1 cellular context compared by ENCODE assay signal in the genomic region with DNA sequence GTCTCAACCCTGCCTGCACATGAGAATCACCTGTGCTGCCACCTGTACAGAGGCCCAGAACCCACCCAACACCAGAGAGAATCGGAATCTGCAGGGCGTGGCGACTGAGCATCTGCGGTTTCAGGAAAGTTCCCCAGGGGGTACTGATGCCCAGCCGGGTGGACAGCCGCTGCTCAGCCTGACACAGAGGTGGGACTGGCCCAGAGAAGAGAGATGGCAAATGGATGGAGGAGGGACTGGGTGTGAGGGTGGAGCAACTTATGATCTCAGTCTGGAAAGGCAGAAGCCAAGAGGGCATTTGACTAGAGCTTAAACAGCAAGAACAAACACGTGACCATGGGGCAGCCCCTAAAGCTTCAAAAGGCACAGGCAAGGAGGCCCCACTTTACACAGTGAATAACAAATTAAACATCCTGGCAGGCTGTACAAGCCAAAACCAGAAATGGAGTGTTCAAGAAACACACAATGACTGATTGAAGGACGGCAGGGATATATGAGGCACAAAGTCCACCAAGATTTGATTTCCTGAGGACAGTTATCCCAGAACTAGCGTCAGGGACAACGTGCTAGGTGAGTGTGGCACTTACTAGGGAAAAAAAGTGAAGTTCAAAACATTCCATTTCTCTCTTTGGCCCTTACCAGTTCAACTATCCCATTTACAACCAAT.
TF ChIP-seq lines count a peak whose summit lies in the region.

No MANE protein-coding gene starts in this region.

TF ChIP-seq in HepG2, 621 proteins besides CTCF, POLR2A, EP300 and RAD21 (continued from another document and continues in another):
- TF ChIP-seq, protein P1, sequence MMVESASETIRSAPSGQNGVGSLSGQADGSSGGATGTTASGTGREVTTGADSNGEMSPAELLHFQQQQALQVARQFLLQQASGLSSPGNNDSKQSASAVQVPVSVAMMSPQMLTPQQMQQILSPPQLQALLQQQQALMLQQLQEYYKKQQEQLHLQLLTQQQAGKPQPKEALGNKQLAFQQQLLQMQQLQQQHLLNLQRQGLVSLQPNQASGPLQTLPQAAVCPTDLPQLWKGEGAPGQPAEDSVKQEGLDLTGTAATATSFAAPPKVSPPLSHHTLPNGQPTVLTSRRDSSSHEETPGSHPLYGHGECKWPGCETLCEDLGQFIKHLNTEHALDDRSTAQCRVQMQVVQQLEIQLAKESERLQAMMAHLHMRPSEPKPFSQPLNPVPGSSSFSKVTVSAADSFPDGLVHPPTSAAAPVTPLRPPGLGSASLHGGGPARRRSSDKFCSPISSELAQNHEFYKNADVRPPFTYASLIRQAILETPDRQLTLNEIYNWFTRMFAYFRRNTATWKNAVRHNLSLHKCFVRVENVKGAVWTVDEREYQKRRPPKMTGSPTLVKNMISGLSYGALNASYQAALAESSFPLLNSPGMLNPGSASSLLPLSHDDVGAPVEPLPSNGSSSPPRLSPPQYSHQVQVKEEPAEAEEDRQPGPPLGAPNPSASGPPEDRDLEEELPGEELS (CRISPR knock-in tag; IDR thresholded peaks at IDR 0.05): peak; percentile 81
- TF ChIP-seq CCDC6 (CRISPR knock-in tag; IDR thresholded peaks at IDR 0.05): no peak; the same call in 1 of the 2 replicates
- TF ChIP-seq POLR2AphosphoS5 (IDR thresholded peaks at IDR 0.05; ENCODE audit: low read depth, low read length): no peak
- no peak for TF ChIP-seq ZC3H13 (CRISPR knock-in tag; IDR thresholded peaks at IDR 0.05)
- no peak for TF ChIP-seq ATF1 (CRISPR knock-in tag; IDR thresholded peaks at IDR 0.05)
- TF ChIP-seq ZSCAN31 (CRISPR knock-in tag; IDR thresholded peaks at IDR 0.05; ENCODE audit: low read depth): no peak
- TF ChIP-seq, protein P2, sequence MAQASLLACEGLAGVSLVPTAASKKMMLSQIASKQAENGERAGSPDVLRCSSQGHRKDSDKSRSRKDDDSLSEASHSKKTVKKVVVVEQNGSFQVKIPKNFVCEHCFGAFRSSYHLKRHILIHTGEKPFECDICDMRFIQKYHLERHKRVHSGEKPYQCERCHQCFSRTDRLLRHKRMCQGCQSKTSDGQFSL (CRISPR knock-in tag; IDR thresholded peaks at IDR 0.05): no peak
- no peak for TF ChIP-seq POLR2AphosphoS2 (IDR thresholded peaks at IDR 0.05; ENCODE audit: low read depth, low read length)
- TF ChIP-seq SNRNP70 (IDR thresholded peaks at IDR 0.05; ENCODE audit: low read depth, low read length): no peak
- TF ChIP-seq MIER3 (CRISPR knock-in tag; IDR thresholded peaks at IDR 0.05; ENCODE audit: borderline replicate concordance): no peak
- no peak for TF ChIP-seq FOXK1 (CRISPR knock-in tag; IDR thresholded peaks at IDR 0.05; ENCODE audit: borderline replicate concordance, low read depth)
- TF ChIP-seq ZNF782 (CRISPR knock-in tag; IDR thresholded peaks at IDR 0.05; ENCODE audit: borderline replicate concordance): no peak
- TF ChIP-seq ZNF724P (CRISPR knock-in tag; IDR thresholded peaks at IDR 0.05; ENCODE audit: borderline replicate concordance): no peak
- no peak for TF ChIP-seq CHD2 (IDR thresholded peaks at IDR 0.05; ENCODE audit: low read depth, low read length)
- TF ChIP-seq ZNF224 (CRISPR knock-in tag; IDR thresholded peaks at IDR 0.05): no peak
- no peak for TF ChIP-seq ZNF703 (CRISPR knock-in tag; IDR thresholded peaks at IDR 0.05; ENCODE audit: borderline replicate concordance)
- no peak for TF ChIP-seq ZSCAN12 (CRISPR knock-in tag; IDR thresholded peaks at IDR 0.05)
- TF ChIP-seq, protein P3, sequence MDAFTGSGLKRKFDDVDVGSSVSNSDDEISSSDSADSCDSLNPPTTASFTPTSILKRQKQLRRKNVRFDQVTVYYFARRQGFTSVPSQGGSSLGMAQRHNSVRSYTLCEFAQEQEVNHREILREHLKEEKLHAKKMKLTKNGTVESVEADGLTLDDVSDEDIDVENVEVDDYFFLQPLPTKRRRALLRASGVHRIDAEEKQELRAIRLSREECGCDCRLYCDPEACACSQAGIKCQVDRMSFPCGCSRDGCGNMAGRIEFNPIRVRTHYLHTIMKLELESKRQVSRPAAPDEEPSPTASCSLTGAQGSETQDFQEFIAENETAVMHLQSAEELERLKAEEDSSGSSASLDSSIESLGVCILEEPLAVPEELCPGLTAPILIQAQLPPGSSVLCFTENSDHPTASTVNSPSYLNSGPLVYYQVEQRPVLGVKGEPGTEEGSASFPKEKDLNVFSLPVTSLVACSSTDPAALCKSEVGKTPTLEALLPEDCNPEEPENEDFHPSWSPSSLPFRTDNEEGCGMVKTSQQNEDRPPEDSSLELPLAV (CRISPR knock-in tag; conservative IDR thresholded peaks at IDR 0.05; ENCODE audit: low read depth): no peak
- TF ChIP-seq KAT2B (IDR thresholded peaks at IDR 0.05; ENCODE audit: borderline replicate concordance, low read depth, low read length): no peak
- TF ChIP-seq ZNF883 (CRISPR knock-in tag; IDR thresholded peaks at IDR 0.05; ENCODE audit: not compliant biosample characterization): no peak
- TF ChIP-seq, protein P4, sequence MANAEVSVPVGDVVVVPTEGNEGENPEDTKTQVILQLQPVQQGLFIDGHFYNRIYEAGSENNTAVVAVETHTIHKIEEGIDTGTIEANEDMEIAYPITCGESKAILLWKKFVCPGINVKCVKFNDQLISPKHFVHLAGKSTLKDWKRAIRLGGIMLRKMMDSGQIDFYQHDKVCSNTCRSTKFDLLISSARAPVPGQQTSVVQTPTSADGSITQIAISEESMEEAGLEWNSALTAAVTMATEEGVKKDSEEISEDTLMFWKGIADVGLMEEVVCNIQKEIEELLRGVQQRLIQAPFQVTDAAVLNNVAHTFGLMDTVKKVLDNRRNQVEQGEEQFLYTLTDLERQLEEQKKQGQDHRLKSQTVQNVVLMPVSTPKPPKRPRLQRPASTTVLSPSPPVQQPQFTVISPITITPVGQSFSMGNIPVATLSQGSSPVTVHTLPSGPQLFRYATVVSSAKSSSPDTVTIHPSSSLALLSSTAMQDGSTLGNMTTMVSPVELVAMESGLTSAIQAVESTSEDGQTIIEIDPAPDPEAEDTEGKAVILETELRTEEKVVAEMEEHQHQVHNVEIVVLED (CRISPR knock-in tag; IDR thresholded peaks at IDR 0.05; ENCODE audit: borderline replicate concordance): no peak; the same call in 1 of the 2 replicates
- TF ChIP-seq SMYD3 (CRISPR knock-in tag; IDR thresholded peaks at IDR 0.05): no peak
- no peak for TF ChIP-seq MZF1 (CRISPR knock-in tag; IDR thresholded peaks at IDR 0.05; ENCODE audit: borderline replicate concordance)
- TF ChIP-seq HNF4G (IDR thresholded peaks at IDR 0.05; ENCODE audit: borderline replicate concordance, low read depth, low read length): peak; percentile 72; the same call in 1 of the 2 replicates
- no peak for TF ChIP-seq HNF4G (CRISPR knock-in tag; IDR thresholded peaks at IDR 0.05; ENCODE audit: borderline replicate concordance, low read depth)
- TF ChIP-seq NFATC3 (CRISPR knock-in tag; IDR thresholded peaks at IDR 0.05): no peak
- TF ChIP-seq STAG1 (CRISPR knock-in tag; IDR thresholded peaks at IDR 0.05): no peak; the same call in 1 of the 2 replicates
- TF ChIP-seq, protein P5, sequence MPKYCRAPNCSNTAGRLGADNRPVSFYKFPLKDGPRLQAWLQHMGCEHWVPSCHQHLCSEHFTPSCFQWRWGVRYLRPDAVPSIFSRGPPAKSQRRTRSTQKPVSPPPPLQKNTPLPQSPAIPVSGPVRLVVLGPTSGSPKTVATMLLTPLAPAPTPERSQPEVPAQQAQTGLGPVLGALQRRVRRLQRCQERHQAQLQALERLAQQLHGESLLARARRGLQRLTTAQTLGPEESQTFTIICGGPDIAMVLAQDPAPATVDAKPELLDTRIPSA (CRISPR knock-in tag; IDR thresholded peaks at IDR 0.05; ENCODE audit: borderline replicate concordance): no peak
- TF ChIP-seq, protein P6, sequence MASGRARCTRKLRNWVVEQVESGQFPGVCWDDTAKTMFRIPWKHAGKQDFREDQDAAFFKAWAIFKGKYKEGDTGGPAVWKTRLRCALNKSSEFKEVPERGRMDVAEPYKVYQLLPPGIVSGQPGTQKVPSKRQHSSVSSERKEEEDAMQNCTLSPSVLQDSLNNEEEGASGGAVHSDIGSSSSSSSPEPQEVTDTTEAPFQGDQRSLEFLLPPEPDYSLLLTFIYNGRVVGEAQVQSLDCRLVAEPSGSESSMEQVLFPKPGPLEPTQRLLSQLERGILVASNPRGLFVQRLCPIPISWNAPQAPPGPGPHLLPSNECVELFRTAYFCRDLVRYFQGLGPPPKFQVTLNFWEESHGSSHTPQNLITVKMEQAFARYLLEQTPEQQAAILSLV (CRISPR knock-in tag; IDR thresholded peaks at IDR 0.05; ENCODE audit: borderline replicate concordance): no peak
- TF ChIP-seq ZNF367 (CRISPR knock-in tag; IDR thresholded peaks at IDR 0.05; ENCODE audit: borderline replicate concordance): no peak
- TF ChIP-seq RXRA (CRISPR knock-in tag; IDR thresholded peaks at IDR 0.05): peak; percentile 51; the same call in 1 of the 2 replicates
- TF ChIP-seq, protein P7, sequence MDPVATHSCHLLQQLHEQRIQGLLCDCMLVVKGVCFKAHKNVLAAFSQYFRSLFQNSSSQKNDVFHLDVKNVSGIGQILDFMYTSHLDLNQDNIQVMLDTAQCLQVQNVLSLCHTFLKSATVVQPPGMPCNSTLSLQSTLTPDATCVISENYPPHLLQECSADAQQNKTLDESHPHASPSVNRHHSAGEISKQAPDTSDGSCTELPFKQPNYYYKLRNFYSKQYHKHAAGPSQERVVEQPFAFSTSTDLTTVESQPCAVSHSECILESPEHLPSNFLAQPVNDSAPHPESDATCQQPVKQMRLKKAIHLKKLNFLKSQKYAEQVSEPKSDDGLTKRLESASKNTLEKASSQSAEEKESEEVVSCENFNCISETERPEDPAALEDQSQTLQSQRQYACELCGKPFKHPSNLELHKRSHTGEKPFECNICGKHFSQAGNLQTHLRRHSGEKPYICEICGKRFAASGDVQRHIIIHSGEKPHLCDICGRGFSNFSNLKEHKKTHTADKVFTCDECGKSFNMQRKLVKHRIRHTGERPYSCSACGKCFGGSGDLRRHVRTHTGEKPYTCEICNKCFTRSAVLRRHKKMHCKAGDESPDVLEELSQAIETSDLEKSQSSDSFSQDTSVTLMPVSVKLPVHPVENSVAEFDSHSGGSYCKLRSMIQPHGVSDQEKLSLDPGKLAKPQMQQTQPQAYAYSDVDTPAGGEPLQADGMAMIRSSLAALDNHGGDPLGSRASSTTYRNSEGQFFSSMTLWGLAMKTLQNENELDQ (CRISPR knock-in tag; IDR thresholded peaks at IDR 0.05; ENCODE audit: borderline replicate concordance): no peak
- TF ChIP-seq GPN1 (CRISPR knock-in tag; IDR thresholded peaks at IDR 0.05; ENCODE audit: borderline replicate concordance): no peak
- TF ChIP-seq, protein P8, sequence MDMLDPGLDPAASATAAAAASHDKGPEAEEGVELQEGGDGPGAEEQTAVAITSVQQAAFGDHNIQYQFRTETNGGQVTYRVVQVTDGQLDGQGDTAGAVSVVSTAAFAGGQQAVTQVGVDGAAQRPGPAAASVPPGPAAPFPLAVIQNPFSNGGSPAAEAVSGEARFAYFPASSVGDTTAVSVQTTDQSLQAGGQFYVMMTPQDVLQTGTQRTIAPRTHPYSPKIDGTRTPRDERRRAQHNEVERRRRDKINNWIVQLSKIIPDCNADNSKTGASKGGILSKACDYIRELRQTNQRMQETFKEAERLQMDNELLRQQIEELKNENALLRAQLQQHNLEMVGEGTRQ (IDR thresholded peaks at IDR 0.05; ENCODE audit: low read depth, low read length): peak; percentile 65
- TF ChIP-seq, protein P8 (CRISPR knock-in tag; IDR thresholded peaks at IDR 0.05; ENCODE audit: borderline replicate concordance): peak; percentile 82; the same call in 1 of the 2 replicates
- TF ChIP-seq NFIC (IDR thresholded peaks at IDR 0.05; ENCODE audit: low read length): no peak
- TF ChIP-seq, protein P9, sequence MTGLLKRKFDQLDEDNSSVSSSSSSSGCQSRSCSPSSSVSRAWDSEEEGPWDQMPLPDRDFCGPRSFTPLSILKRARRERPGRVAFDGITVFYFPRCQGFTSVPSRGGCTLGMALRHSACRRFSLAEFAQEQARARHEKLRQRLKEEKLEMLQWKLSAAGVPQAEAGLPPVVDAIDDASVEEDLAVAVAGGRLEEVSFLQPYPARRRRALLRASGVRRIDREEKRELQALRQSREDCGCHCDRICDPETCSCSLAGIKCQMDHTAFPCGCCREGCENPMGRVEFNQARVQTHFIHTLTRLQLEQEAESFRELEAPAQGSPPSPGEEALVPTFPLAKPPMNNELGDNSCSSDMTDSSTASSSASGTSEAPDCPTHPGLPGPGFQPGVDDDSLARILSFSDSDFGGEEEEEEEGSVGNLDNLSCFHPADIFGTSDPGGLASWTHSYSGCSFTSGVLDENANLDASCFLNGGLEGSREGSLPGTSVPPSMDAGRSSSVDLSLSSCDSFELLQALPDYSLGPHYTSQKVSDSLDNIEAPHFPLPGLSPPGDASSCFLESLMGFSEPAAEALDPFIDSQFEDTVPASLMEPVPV (CRISPR knock-in tag; IDR thresholded peaks at IDR 0.05): no peak
- TF ChIP-seq CAMTA2 (CRISPR knock-in tag; IDR thresholded peaks at IDR 0.05; ENCODE audit: borderline replicate concordance): no peak
- TF ChIP-seq ZNF235 (CRISPR knock-in tag; IDR thresholded peaks at IDR 0.05; ENCODE audit: borderline replicate concordance): no peak
- TF ChIP-seq, protein P10, sequence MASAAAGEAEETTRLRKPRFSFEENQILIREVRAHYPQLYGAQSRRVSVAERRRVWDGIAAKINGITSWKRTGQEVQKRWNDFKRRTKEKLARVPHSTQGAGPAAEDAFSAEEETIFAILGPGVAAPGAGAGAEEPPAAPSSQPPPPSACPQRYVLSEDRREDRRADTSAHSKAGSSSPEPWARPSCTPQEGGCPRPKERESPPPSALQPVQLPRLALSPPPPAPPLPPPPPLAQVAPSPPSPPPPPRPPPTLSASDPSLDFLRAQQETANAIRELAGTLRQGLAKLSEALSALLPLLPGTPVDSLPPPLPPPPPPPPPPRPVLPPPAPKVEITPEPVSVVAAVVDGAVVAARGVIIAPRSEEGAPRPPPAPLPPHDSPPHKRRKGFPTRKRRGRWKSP (CRISPR knock-in tag; IDR thresholded peaks at IDR 0.05): peak; percentile 69; the same call in 1 of the 2 replicates
- TF ChIP-seq ZNF83 (CRISPR knock-in tag; IDR thresholded peaks at IDR 0.05; ENCODE audit: borderline replicate concordance): no peak
- peak; percentile 56; the same call in 1 of the 2 replicates for TF ChIP-seq PPARG (CRISPR knock-in tag; conservative IDR thresholded peaks at IDR 0.05)
- TF ChIP-seq, protein P11, sequence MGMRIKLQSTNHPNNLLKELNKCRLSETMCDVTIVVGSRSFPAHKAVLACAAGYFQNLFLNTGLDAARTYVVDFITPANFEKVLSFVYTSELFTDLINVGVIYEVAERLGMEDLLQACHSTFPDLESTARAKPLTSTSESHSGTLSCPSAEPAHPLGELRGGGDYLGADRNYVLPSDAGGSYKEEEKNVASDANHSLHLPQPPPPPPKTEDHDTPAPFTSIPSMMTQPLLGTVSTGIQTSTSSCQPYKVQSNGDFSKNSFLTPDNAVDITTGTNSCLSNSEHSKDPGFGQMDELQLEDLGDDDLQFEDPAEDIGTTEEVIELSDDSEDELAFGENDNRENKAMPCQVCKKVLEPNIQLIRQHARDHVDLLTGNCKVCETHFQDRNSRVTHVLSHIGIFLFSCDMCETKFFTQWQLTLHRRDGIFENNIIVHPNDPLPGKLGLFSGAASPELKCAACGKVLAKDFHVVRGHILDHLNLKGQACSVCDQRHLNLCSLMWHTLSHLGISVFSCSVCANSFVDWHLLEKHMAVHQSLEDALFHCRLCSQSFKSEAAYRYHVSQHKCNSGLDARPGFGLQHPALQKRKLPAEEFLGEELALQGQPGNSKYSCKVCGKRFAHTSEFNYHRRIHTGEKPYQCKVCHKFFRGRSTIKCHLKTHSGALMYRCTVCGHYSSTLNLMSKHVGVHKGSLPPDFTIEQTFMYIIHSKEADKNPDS (CRISPR knock-in tag; IDR thresholded peaks at IDR 0.05): no peak
- TF ChIP-seq ZNF264 (CRISPR knock-in tag; IDR thresholded peaks at IDR 0.05): peak; percentile 67; the same call in 1 of the 2 replicates
